ENCODE assay signal across 18 cellular contexts in genomic region chrX:2566044-2566443, GRCh38.
"Had no signal": no experiment of that assay in that cellular context is flagged by ENCODE, and none has a peak within 500 bp of the region (broad histone marks: within the 10 kb centered on the region; RNA-seq: fewer than 3 reads in every experiment).

No MANE protein-coding gene starts in this region.

- H3K36me3 Mint-ChIP-seq: natural killer cell had no signal

- H3K9ac ChIP-seq: neural progenitor cell had no signal

- H3K4me3 ChIP-seq: esophagus muscularis mucosa, gastrocnemius medialis, heart right ventricle, mucosa of descending colon, neural progenitor cell, ovary had no signal

- H3K27ac ChIP-seq: epithelial cell of prostate, esophagus muscularis mucosa, gastrocnemius medialis, heart right ventricle, neural progenitor cell, ovary had no signal

- ATAC-seq: gastrocnemius medialis, heart right ventricle, left lobe of liver, mucosa of descending colon, natural killer cell, right cardiac atrium had no signal

- H3K36me3 ChIP-seq: gastrocnemius medialis, heart right ventricle, neural progenitor cell, ovary had no signal

- H3K9me3 ChIP-seq: esophagus muscularis mucosa, gastrocnemius medialis, mucosa of descending colon, ovary had no signal

- DNase-seq: effector memory CD4-positive, alpha-beta T cell; gastrocnemius medialis; heart right ventricle; islet precursor cell; mammary epithelial cell; mucosa of descending colon; natural killer cell; nucleus accumbens; ovary; right cardiac atrium; small intestine; stimulated activated CD4-positive, alpha-beta T cell treated with anti-CD3 and anti-CD28 coated beads, Interleukin-12 subunit alpha, Interleukin-12 subunit beta, amount 100 ng/mL, for 4 hours; stimulated activated naive CD4-positive, alpha-beta T cell; trophoblast cell had no signal

- H3K4me3 Mint-ChIP-seq: natural killer cell, neural progenitor cell had no signal

- H3K4me1 Mint-ChIP-seq: natural killer cell had no signal

- H3K27ac Mint-ChIP-seq: natural killer cell, neural progenitor cell had no signal

- H3K27me3 ChIP-seq: esophagus muscularis mucosa, gastrocnemius medialis, neural progenitor cell, ovary had no signal

- H3K4me1 ChIP-seq: esophagus muscularis mucosa, gastrocnemius medialis, heart right ventricle had no signal
